ENCODE assay signal across 2 cellular contexts in genomic region chr17:14281530-14281929, GRCh38.
TF ChIP-seq lines count a peak whose summit lies in the region.

No MANE protein-coding gene starts in this region.

TF ChIP-seq in HepG2, 621 proteins besides CTCF, POLR2A, EP300 and RAD21:
- TF ChIP-seq MAFF (IDR thresholded peaks at IDR 0.05; ENCODE audit: low read depth, low read length), result peak; percentile 52; the same call in 1 of the 2 replicates
- no peak for TF ChIP-seq TERF1 (CRISPR knock-in tag; IDR thresholded peaks at IDR 0.05)
- no peak for TF ChIP-seq ZNF335 (CRISPR knock-in tag; IDR thresholded peaks at IDR 0.05)
- TF ChIP-seq MAFK (conservative IDR thresholded peaks at IDR 0.05 in 1 of 2, IDR thresholded peaks at IDR 0.05 in 1 of 2; ENCODE audit: low read length in 2 of 2), result peak; percentile 67 to 77

TF ChIP-seq in K562, 482 proteins besides CTCF, POLR2A, EP300 and RAD21:
- TF ChIP-seq TRIM25 (IDR thresholded peaks at IDR 0.05; ENCODE audit: borderline replicate concordance) (no peak), IRF9 (tag; IDR thresholded peaks at IDR 0.05) (no peak), SETDB1 (IDR thresholded peaks at IDR 0.05; ENCODE audit: low read length) (no peak), RFX1 (IDR thresholded peaks at IDR 0.05) (no peak), ZNF316 (IDR thresholded peaks at IDR 0.05) (peak; percentile 34; the same call in 1 of the 2 replicates), FOXK2 (conservative IDR thresholded peaks at IDR 0.05 in 1 of 2, IDR thresholded peaks at IDR 0.05 in 1 of 2; ENCODE audit: low read depth in 2 of 2) (no peak), EHMT2 (IDR thresholded peaks at IDR 0.05) (no peak), C11orf30 (IDR thresholded peaks at IDR 0.05; ENCODE audit: low read depth) (0 out of 2 replicates have a peak, but pooled peaks have one; percentile 5), HMG20A (CRISPR knock-in tag; conservative IDR thresholded peaks at IDR 0.05) (no peak), ZBTB11 (CRISPR knock-in tag; IDR thresholded peaks at IDR 0.05) (no peak), SMAD2 (IDR thresholded peaks at IDR 0.05; ENCODE audit: low read depth, low read length) (no peak), ERF (CRISPR knock-in tag; IDR thresholded peaks at IDR 0.05) (no peak)
